In genomic region chr12:122749569-122750332, GRCh38 we compare ENCODE assay signal across 2 cellular contexts.
A peak's percentile ranks its signal among the peaks of the same experiment; 100 is the strongest.
TF ChIP-seq lines count a peak whose summit lies in the region.

No MANE protein-coding gene starts in this region.

TF ChIP-seq in HEK293T, 16 proteins besides CTCF, POLR2A, EP300 and RAD21:
- TF ChIP-seq NFRKB (IDR thresholded peaks at IDR 0.05): no peak
- TF ChIP-seq SP1 (IDR thresholded peaks at IDR 0.05): no peak
- no peak for TF ChIP-seq ZNF384 (IDR thresholded peaks at IDR 0.05)
- TF ChIP-seq PKNOX1 (IDR thresholded peaks at IDR 0.05): no peak
- TF ChIP-seq ARNT (IDR thresholded peaks at IDR 0.05): no peak
- TF ChIP-seq HDGF (IDR thresholded peaks at IDR 0.05; ENCODE audit: borderline replicate concordance): no peak
- TF ChIP-seq FOXM1 (IDR thresholded peaks at IDR 0.05; ENCODE audit: borderline replicate concordance): no peak
- TF ChIP-seq L3MBTL2 (conservative IDR thresholded peaks at IDR 0.05): no peak; the same call in 1 of the 2 replicates
- TF ChIP-seq CTBP1 (IDR thresholded peaks at IDR 0.05; ENCODE audit: borderline replicate concordance): no peak
- no peak for TF ChIP-seq ELF4 (IDR thresholded peaks at IDR 0.05)
- TF ChIP-seq LEF1 (IDR thresholded peaks at IDR 0.05; ENCODE audit: borderline replicate concordance): no peak
- TF ChIP-seq SUZ12 (IDR thresholded peaks at IDR 0.05): no peak
- no peak for TF ChIP-seq TARDBP (IDR thresholded peaks at IDR 0.05)
- TF ChIP-seq FOXA1 (IDR thresholded peaks at IDR 0.05): no peak
- TF ChIP-seq BHLHE40 (IDR thresholded peaks at IDR 0.05; ENCODE audit: borderline replicate concordance): no peak
- no peak for TF ChIP-seq FOXK2 (IDR thresholded peaks at IDR 0.05)

TF ChIP-seq in HepG2, 621 proteins besides CTCF, POLR2A, EP300 and RAD21:
- peak; percentile 50; the same call in 1 of the 2 replicates for TF ChIP-seq NFYB (CRISPR knock-in tag; IDR thresholded peaks at IDR 0.05)
- no peak for TF ChIP-seq KDM5B (CRISPR knock-in tag; IDR thresholded peaks at IDR 0.05; ENCODE audit: borderline replicate concordance)
- no peak for TF ChIP-seq PHF21A (CRISPR knock-in tag; IDR thresholded peaks at IDR 0.05)
- TF ChIP-seq ZNF549 (CRISPR knock-in tag; IDR thresholded peaks at IDR 0.05): no peak
- no peak for TF ChIP-seq U2AF1 (optimal IDR thresholded peaks at IDR 0.05; ENCODE audit: low read depth, low read length)
- TF ChIP-seq ZBTB1 (CRISPR knock-in tag; IDR thresholded peaks at IDR 0.05; ENCODE audit: borderline replicate concordance): no peak
- TF ChIP-seq USF2 (IDR thresholded peaks at IDR 0.05; ENCODE audit: low read depth, low read length): peak; percentile 81
- peak; percentile 84; the same call in 1 of the 2 replicates for TF ChIP-seq USF2 (CRISPR knock-in tag; IDR thresholded peaks at IDR 0.05; ENCODE audit: borderline replicate concordance)
- TF ChIP-seq AGO2 (optimal IDR thresholded peaks at IDR 0.05; ENCODE audit: low read depth, low read length): no peak
- peak; percentile 51 for TF ChIP-seq ZMYM4 (CRISPR knock-in tag; IDR thresholded peaks at IDR 0.05)
- no peak for TF ChIP-seq THAP7 (CRISPR knock-in tag; IDR thresholded peaks at IDR 0.05)
- no peak for TF ChIP-seq ZNF335 (CRISPR knock-in tag; IDR thresholded peaks at IDR 0.05)
- no peak for TF ChIP-seq ZNF232 (CRISPR knock-in tag; IDR thresholded peaks at IDR 0.05; ENCODE audit: borderline replicate concordance)
- TF ChIP-seq ZNF235 (CRISPR knock-in tag; IDR thresholded peaks at IDR 0.05; ENCODE audit: borderline replicate concordance): no peak
- TF ChIP-seq ZBTB3 (CRISPR knock-in tag; IDR thresholded peaks at IDR 0.05; ENCODE audit: borderline replicate concordance, low read depth): no peak
- no peak for TF ChIP-seq ZBTB14 (CRISPR knock-in tag; IDR thresholded peaks at IDR 0.05)
- TF ChIP-seq ZKSCAN1 (IDR thresholded peaks at IDR 0.05; ENCODE audit: low read length): no peak
- no peak for TF ChIP-seq HNRNPLL (IDR thresholded peaks at IDR 0.05; ENCODE audit: low read depth, low read length, poor library complexity, severe bottlenecking)
- TF ChIP-seq ZNF567 (CRISPR knock-in tag; IDR thresholded peaks at IDR 0.05; ENCODE audit: borderline replicate concordance): no peak
- TF ChIP-seq ESRRA (CRISPR knock-in tag; IDR thresholded peaks at IDR 0.05; ENCODE audit: low read depth): no peak
- TF ChIP-seq EHMT2 (IDR thresholded peaks at IDR 0.05; ENCODE audit: borderline replicate concordance, low read depth, low read length): no peak
- TF ChIP-seq YEATS4 (CRISPR knock-in tag; IDR thresholded peaks at IDR 0.05; ENCODE audit: borderline replicate concordance): no peak
- peak; percentile 79 for TF ChIP-seq NFYC (CRISPR knock-in tag; IDR thresholded peaks at IDR 0.05)
- TF ChIP-seq RAD51 (IDR thresholded peaks at IDR 0.05; ENCODE audit: borderline replicate concordance): peak; percentile 62
- TF ChIP-seq HOMEZ (CRISPR knock-in tag; IDR thresholded peaks at IDR 0.05; ENCODE audit: low read depth): peak; percentile 14; the same call in 1 of the 2 replicates
